Comparison of ENCODE assay signal across 8 cellular contexts in the genomic region with DNA sequence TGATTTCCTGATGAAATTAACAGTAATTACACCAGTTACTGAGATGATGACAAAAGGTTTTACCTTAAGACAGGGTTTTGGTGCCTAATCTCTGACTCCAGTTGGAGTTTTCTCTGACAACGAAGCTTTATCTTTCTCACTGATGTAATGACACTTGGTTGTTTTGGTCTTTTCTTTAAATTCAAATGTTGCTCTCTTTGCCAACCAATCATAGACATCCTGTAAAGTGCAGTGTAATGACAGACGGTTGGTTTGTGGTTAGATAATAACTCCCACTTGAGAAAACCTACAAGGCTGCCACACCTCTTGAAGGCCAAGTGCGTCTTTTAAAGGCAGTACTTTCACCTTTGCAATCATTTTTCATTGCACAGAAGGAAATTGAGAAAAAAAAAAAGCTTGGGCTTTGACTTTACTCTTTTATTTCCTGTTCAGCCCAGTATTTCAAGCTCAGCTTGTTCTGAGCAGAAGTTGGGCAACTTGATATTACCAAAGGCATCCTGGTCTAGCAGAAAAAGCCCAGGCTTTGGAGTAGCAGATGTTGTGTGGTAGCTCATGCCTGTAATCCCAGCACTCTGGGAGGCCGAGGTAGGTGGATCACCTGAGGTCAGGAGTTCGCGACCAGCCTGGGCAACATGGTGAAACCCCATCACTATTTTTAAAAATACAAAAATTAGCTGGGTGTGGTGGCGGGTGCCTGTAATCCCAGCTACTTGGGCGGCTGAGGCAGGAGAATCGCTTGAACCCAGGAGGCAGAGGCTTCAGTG. TPM values are rescaled to one million over a fixed set of nuclear protein-coding genes. Genes with fewer than 3 reads are reported as not detected.
DNase-seq lines count a peak whose midpoint lies in the region; ATAC-seq and TF ChIP-seq lines count a peak whose summit lies in the region.

No MANE protein-coding gene starts in this region.

- H3K36me3 ChIP-seq in left ventricle myocardium inferior: peaks cover 8% of the 10 kb centered on the region
- H3K36me3 ChIP-seq in suprapubic skin: no peaks in the 10 kb centered on the region
- H3K36me3 ChIP-seq in uterus: no peaks in the 10 kb centered on the region

- TF ChIP-seq POLR2A in suprapubic skin (IDR thresholded peaks at IDR 0.05): no peak
- TF ChIP-seq POLR2A in uterus (IDR thresholded peaks at IDR 0.05): no peak

- peaks cover 57% of the 10 kb centered on the region for H3K4me1 ChIP-seq in left ventricle myocardium inferior
- H3K4me1 ChIP-seq in suprapubic skin: peaks cover 61% of the 10 kb centered on the region
- no peaks in the 10 kb centered on the region for H3K4me1 ChIP-seq in uterus

- H3K36me3 Mint-ChIP-seq in activated CD8-positive, alpha-beta memory T cell treated with anti-CD3 and anti-CD28 coated beads, Interleukin-2, amount 10 ng/mL, durations not matched to agents 7 days and 5 days: peaks cover 29% of the 10 kb centered on the region
- no peaks in the 10 kb centered on the region for H3K36me3 Mint-ChIP-seq in HFFc6 (ENCODE audit: low read depth)

- H3K9me3 Mint-ChIP-seq in activated CD8-positive, alpha-beta memory T cell treated with anti-CD3 and anti-CD28 coated beads, Interleukin-2, amount 10 ng/mL, durations not matched to agents 7 days and 5 days (ENCODE audit: low read depth): no peaks in the 10 kb centered on the region
- no peaks in the 10 kb centered on the region for H3K9me3 Mint-ChIP-seq in HFFc6

- peaks cover 57% of the 10 kb centered on the region for H3K4me1 Mint-ChIP-seq in activated CD8-positive, alpha-beta memory T cell treated with anti-CD3 and anti-CD28 coated beads, Interleukin-2, amount 10 ng/mL, durations not matched to agents 7 days and 5 days
- H3K4me1 Mint-ChIP-seq in HFFc6 (ENCODE audit: low read depth): peaks cover 29% of the 10 kb centered on the region

- H3K27ac Mint-ChIP-seq in activated CD8-positive, alpha-beta memory T cell treated with anti-CD3 and anti-CD28 coated beads, Interleukin-2, amount 10 ng/mL, durations not matched to agents 7 days and 5 days: peak overlapping the region; percentile 94
- H3K27ac Mint-ChIP-seq in HFFc6: no peak overlapping the region

- TF ChIP-seq EP300 in suprapubic skin (IDR thresholded peaks at IDR 0.05): no peak

- H3K27me3 Mint-ChIP-seq in activated CD8-positive, alpha-beta memory T cell treated with anti-CD3 and anti-CD28 coated beads, Interleukin-2, amount 10 ng/mL, durations not matched to agents 7 days and 5 days: peaks cover 5% of the 10 kb centered on the region
- peaks cover 17% of the 10 kb centered on the region for H3K27me3 Mint-ChIP-seq in HFFc6 (ENCODE audit: insufficient read depth)

- CTCF ChIA-PET in activated CD8-positive, alpha-beta memory T cell treated with anti-CD3 and anti-CD28 coated beads, Interleukin-2, amount 10 ng/mL, durations not matched to agents 7 days and 5 days (lab: Charles Lee): interaction anchor here (0.7 to 7.6 kb wide), 20 partner anchors 9 to 879 kb away, joined by 3 to 69 read pairs (median 4); a partner anchor contains a TSS

- H3K4me3 Mint-ChIP-seq in activated CD8-positive, alpha-beta memory T cell treated with anti-CD3 and anti-CD28 coated beads, Interleukin-2, amount 10 ng/mL, durations not matched to agents 7 days and 5 days: peak overlapping the region; percentile 74
- no peak overlapping the region for H3K4me3 Mint-ChIP-seq in HFFc6

- DNase-seq in GM10266 (ENCODE audit: extremely low spot score): peak; percentile 62
- DNase-seq in NCI-H510A treated with DMSO at 0.1 percent for 48 hours (lab: John Stamatoyannopoulos, UW): peak; percentile 85
- peak; percentile 79 for DNase-seq in activated CD8-positive, alpha-beta memory T cell treated with anti-CD3 and anti-CD28 coated beads, Interleukin-2, amount 10 ng/mL, durations not matched to agents 7 days and 5 days
- DNase-seq in left ventricle myocardium inferior: no peak
- no peak for DNase-seq in suprapubic skin (ENCODE audit: low spot score in 2 of 2)
- no peak for DNase-seq in uterus
- DNase-seq in HFFc6: no peak

- intact Hi-C loops in left ventricle myocardium inferior (cut with micrococcal nuclease) (no loop called here), uterus (cut with DNase I; ENCODE audit: low total_unique reads) (no loop called here)

- TF ChIP-seq CTCF in GM10266 (IDR thresholded peaks at IDR 0.05; ENCODE audit: control insufficient read depth, insufficient read depth, low read depth, missing control alignments) (no peak), left ventricle myocardium inferior (IDR thresholded peaks at IDR 0.05; ENCODE audit: borderline replicate concordance) (no peak), suprapubic skin (IDR thresholded peaks at IDR 0.05) (no peak), uterus (IDR thresholded peaks at IDR 0.05) (no peak), HFFc6 (IDR thresholded peaks at IDR 0.05) (no peak)

- H3K9me3 ChIP-seq in left ventricle myocardium inferior (replicated peaks): no peaks in the 10 kb centered on the region
- H3K9me3 ChIP-seq in suprapubic skin: no peaks in the 10 kb centered on the region
- H3K9me3 ChIP-seq in uterus: no peaks in the 10 kb centered on the region

- H3K27ac ChIP-seq in left ventricle myocardium inferior (replicated peaks): peak overlapping the region; percentile 54
- H3K27ac ChIP-seq in suprapubic skin: peak overlapping the region; percentile 76
- H3K27ac ChIP-seq in uterus: no peak overlapping the region

- WGBS in suprapubic skin: 44% methylated on average over 9 of the region's 9 CpGs

- H3K27me3 ChIP-seq in left ventricle myocardium inferior (ENCODE audit: low read depth) (no peaks in the 10 kb centered on the region), suprapubic skin (no peaks in the 10 kb centered on the region), uterus (no peaks in the 10 kb centered on the region)

- ATAC-seq in HG02973 (IDR thresholded peaks at IDR 0.05; ENCODE audit: unreplicated experiment): peak; percentile 67
- ATAC-seq in activated CD8-positive, alpha-beta memory T cell treated with anti-CD3 and anti-CD28 coated beads, Interleukin-2, amount 10 ng/mL, durations not matched to agents 7 days and 5 days: peak; percentile 94

- H3K4me3 ChIP-seq in left ventricle myocardium inferior (no peak overlapping the region), suprapubic skin (peak overlapping the region; percentile 12), uterus (no peak overlapping the region)

RNA-seq across cellular contexts. Expression of a gene that starts 14.9 kb away (rescaled TPM):
- 10 to 100 TPM; 18.3 to 20.2 TPM for total RNA-seq in activated CD8-positive, alpha-beta memory T cell treated with anti-CD3 and anti-CD28 coated beads, Interleukin-2, amount 10 ng/mL, durations not matched to agents 7 days and 5 days
- total RNA-seq in left ventricle myocardium inferior (4.2 TPM), suprapubic skin (10 to 100 TPM in 2 of 4 donors, 1 to 10 TPM in 2; 9.1 to 14.1 (median 10.0) TPM), uterus (10 to 100 TPM; 13.8 to 95.6 (median 20.9) TPM)
- 1 to 10 TPM; 2.5 to 4.4 (median 3.8) TPM for total RNA-seq in HFFc6 (2021; fragmentation: NEBNext Ultra II Directional; extraction: Animal tissue kit (Norgen Biotek cat#: 25700))

RNA-seq across cellular contexts. Expression of a gene that starts 32.4 kb away (rescaled TPM):
- not detected for total RNA-seq in activated CD8-positive, alpha-beta memory T cell treated with anti-CD3 and anti-CD28 coated beads, Interleukin-2, amount 10 ng/mL, durations not matched to agents 7 days and 5 days
- 3.1 TPM for total RNA-seq in left ventricle myocardium inferior
- total RNA-seq in suprapubic skin: 1 to 10 TPM; 2.4 to 3.6 (median 2.7) TPM
- total RNA-seq in uterus: 10 to 100 TPM in 2 of 4 donors, 1 to 10 TPM in 2; 3.2 to 21.0 (median 14.0) TPM
- not detected for total RNA-seq in HFFc6 (2021; fragmentation: NEBNext Ultra II Directional; extraction: Animal tissue kit (Norgen Biotek cat#: 25700))

RNA-seq across cellular contexts. Expression of a gene that starts 42.3 kb away (rescaled TPM):
- not detected for total RNA-seq in activated CD8-positive, alpha-beta memory T cell treated with anti-CD3 and anti-CD28 coated beads, Interleukin-2, amount 10 ng/mL, durations not matched to agents 7 days and 5 days
- total RNA-seq in left ventricle myocardium inferior: not detected
- not detected for total RNA-seq in suprapubic skin
- not detected for total RNA-seq in uterus
- total RNA-seq in HFFc6 (2021; fragmentation: NEBNext Ultra II Directional; extraction: Animal tissue kit (Norgen Biotek cat#: 25700)): not detected

RNA-seq across cellular contexts. Expression of a gene that starts 43.2 kb away (rescaled TPM):
- 10 to 100 TPM; 40.1 to 48.1 TPM for total RNA-seq in activated CD8-positive, alpha-beta memory T cell treated with anti-CD3 and anti-CD28 coated beads, Interleukin-2, amount 10 ng/mL, durations not matched to agents 7 days and 5 days
- total RNA-seq in left ventricle myocardium inferior (13.7 TPM), suprapubic skin (10 to 100 TPM; 15.3 to 53.4 (median 28.3) TPM), uterus (10 to 100 TPM in 3 of 4 donors, 1 to 10 TPM in 1; 7.9 to 27.1 (median 16.3) TPM)
- total RNA-seq in HFFc6 (2021; fragmentation: NEBNext Ultra II Directional; extraction: Animal tissue kit (Norgen Biotek cat#: 25700)): 10 to 100 TPM; 33.5 to 46.3 (median 38.7) TPM

RNA-seq across cellular contexts. Expression of a gene that starts 45.1 kb away (rescaled TPM):
- not detected for total RNA-seq in activated CD8-positive, alpha-beta memory T cell treated with anti-CD3 and anti-CD28 coated beads, Interleukin-2, amount 10 ng/mL, durations not matched to agents 7 days and 5 days
- total RNA-seq in left ventricle myocardium inferior (not detected), suprapubic skin (not detected), uterus (not detected)
- total RNA-seq in HFFc6 (2021; fragmentation: NEBNext Ultra II Directional; extraction: Animal tissue kit (Norgen Biotek cat#: 25700)): not detected

Comparison
In these comparisons a context has a peak if more than half of its experiments do, and no peak if none do; other contexts are left out.
1. DNase-seq: peak in GM10266 (single experiment), NCI-H510A treated with DMSO at 0.1 percent for 48 hours (single experiment) and activated CD8-positive, alpha-beta memory T cell treated with anti-CD3 and anti-CD28 coated beads, Interleukin-2, amount 10 ng/mL, durations not matched to agents 7 days and 5 days (single experiment); none in left ventricle myocardium inferior (single experiment), suprapubic skin (0 of 2), uterus (0 of 2) and HFFc6 (single experiment).
2. H3K27ac ChIP-seq: peak in left ventricle myocardium inferior (single experiment) and suprapubic skin (single experiment); none in uterus (0 of 2).